ENCODE assay signal across 17 cellular contexts in genomic region chr1:64955093-64956066, GRCh38. TPM values are rescaled to one million over a fixed set of nuclear protein-coding genes. Genes with fewer than 3 reads are reported as not detected.
DNase-seq lines count a peak whose midpoint lies in the region; ATAC-seq and TF ChIP-seq lines count a peak whose summit lies in the region.
"Had no signal": no experiment of that assay in that cellular context is flagged by ENCODE, and none has a peak within 500 bp of the region (broad histone marks: within the 10 kb centered on the region; RNA-seq: fewer than 3 reads in every experiment).

No MANE protein-coding gene starts in this region.

- H3K4me2 ChIP-seq in hepatocyte (peak overlapping the region; percentile 36), trophoblast cell (ENCODE audit: low read length) (no peak overlapping the region)

- H3K36me3 Mint-ChIP-seq in CD8-positive, alpha-beta T cell, result no peaks in the 10 kb centered on the region
- peaks cover 1% of the 10 kb centered on the region for H3K36me3 Mint-ChIP-seq in activated naive CD8-positive, alpha-beta T cell treated with anti-CD3 and anti-CD28 coated beads, Interleukin-2, amount 50 U/mL, for 24 hours (ENCODE audit: low read depth)
- H3K36me3 Mint-ChIP-seq: activated naive CD8-positive, alpha-beta T cell treated with anti-CD3 and anti-CD28 coated beads, Interleukin-2, amount 10 ng/mL, durations not matched to agents 7 days and 5 days had no signal

- POLR2A ChIA-PET in CD8-positive, alpha-beta T cell (lab: Charles Lee), result interaction anchor here (1.6 kb wide), 1 partner anchor 7 kb away, joined by 4 read pairs; no protein-coding TSS in a partner anchor

- no peak overlapping the region for H3K4me3 Mint-ChIP-seq in CD8-positive, alpha-beta T cell
- no peak overlapping the region for H3K4me3 Mint-ChIP-seq in activated naive CD8-positive, alpha-beta T cell treated with anti-CD3 and anti-CD28 coated beads, Interleukin-2, amount 50 U/mL, for 24 hours
- H3K4me3 Mint-ChIP-seq: activated naive CD8-positive, alpha-beta T cell treated with anti-CD3 and anti-CD28 coated beads, Interleukin-2, amount 10 ng/mL, durations not matched to agents 7 days and 5 days had no signal

- no peaks in the 10 kb centered on the region for H3K9me3 Mint-ChIP-seq in CD8-positive, alpha-beta T cell
- no peaks in the 10 kb centered on the region for H3K9me3 Mint-ChIP-seq in activated naive CD8-positive, alpha-beta T cell treated with anti-CD3 and anti-CD28 coated beads, Interleukin-2, amount 50 U/mL, for 24 hours
- H3K9me3 Mint-ChIP-seq: activated naive CD8-positive, alpha-beta T cell treated with anti-CD3 and anti-CD28 coated beads, Interleukin-2, amount 10 ng/mL, durations not matched to agents 7 days and 5 days had no signal

- ATAC-seq in CD8-positive, alpha-beta T cell, result peak; percentile 32
- ATAC-seq in activated naive CD8-positive, alpha-beta T cell treated with anti-CD3 and anti-CD28 coated beads, Interleukin-2, amount 50 U/mL, for 24 hours, result no peak
- ATAC-seq in HG03039 (IDR thresholded peaks at IDR 0.05; ENCODE audit: unreplicated experiment), result no peak
- ATAC-seq: gastroesophageal sphincter had no signal

- H3K27me3 Mint-ChIP-seq in CD8-positive, alpha-beta T cell (ENCODE audit: low read depth), result no peaks in the 10 kb centered on the region
- H3K27me3 Mint-ChIP-seq in activated naive CD8-positive, alpha-beta T cell treated with anti-CD3 and anti-CD28 coated beads, Interleukin-2, amount 50 U/mL, for 24 hours, result no peaks in the 10 kb centered on the region
- H3K27me3 Mint-ChIP-seq: activated naive CD8-positive, alpha-beta T cell treated with anti-CD3 and anti-CD28 coated beads, Interleukin-2, amount 10 ng/mL, durations not matched to agents 7 days and 5 days had no signal

- peaks cover 53% of the 10 kb centered on the region for H3K4me1 Mint-ChIP-seq in CD8-positive, alpha-beta T cell (ENCODE audit: low read depth)
- peaks cover 36% of the 10 kb centered on the region for H3K4me1 Mint-ChIP-seq in activated naive CD8-positive, alpha-beta T cell treated with anti-CD3 and anti-CD28 coated beads, Interleukin-2, amount 50 U/mL, for 24 hours

- H4K12ac ChIP-seq in trophoblast cell (ENCODE audit: low read depth, low read length), result no peak overlapping the region

- no peaks in the 10 kb centered on the region for H3K36me3 ChIP-seq in CD8-positive, alpha-beta T cell (ENCODE audit: insufficient read depth, low read length)
- H3K36me3 ChIP-seq in SK-N-MC (ENCODE audit: insufficient read depth, low read length), result peaks cover 6% of the 10 kb centered on the region; the same call in 1 of the 2 replicates
- H3K36me3 ChIP-seq in hepatocyte (replicated peaks; ENCODE audit: insufficient read depth, low read depth), result no peaks in the 10 kb centered on the region
- H3K36me3 ChIP-seq in trophoblast cell (ENCODE audit: control insufficient read depth in 1 of 2, insufficient read depth in 2 of 2, low read length in 2 of 2), result no peaks in the 10 kb centered on the region
- H3K36me3 ChIP-seq: gastroesophageal sphincter had no signal

- H3K27ac Mint-ChIP-seq in CD8-positive, alpha-beta T cell, result no peak overlapping the region
- H3K27ac Mint-ChIP-seq in activated naive CD8-positive, alpha-beta T cell treated with anti-CD3 and anti-CD28 coated beads, Interleukin-2, amount 50 U/mL, for 24 hours, result no peak overlapping the region
- H3K27ac Mint-ChIP-seq: activated naive CD8-positive, alpha-beta T cell treated with anti-CD3 and anti-CD28 coated beads, Interleukin-2, amount 10 ng/mL, durations not matched to agents 7 days and 5 days had no signal

- no peak overlapping the region for H2BK120ac ChIP-seq in trophoblast cell (ENCODE audit: insufficient read depth, low read length, poor library complexity)

- H3K79me2 ChIP-seq in hepatocyte (peaks cover 95% of the 10 kb centered on the region), trophoblast cell (ENCODE audit: control insufficient read depth, insufficient read depth, low read length, poor library complexity) (peaks cover 2% of the 10 kb centered on the region)

- CTCF ChIA-PET in CD8-positive, alpha-beta T cell (lab: Charles Lee), result interaction anchor here (0.9 kb wide), 1 partner anchor 120 kb away, joined by 3 read pairs; no protein-coding TSS in a partner anchor

- H3K4me3 ChIP-seq in CD8-positive, alpha-beta T cell (ENCODE audit: low read depth, low read length), result no peak overlapping the region
- H3K4me3 ChIP-seq in SK-N-MC (no peak overlapping the region), hepatocyte (no peak overlapping the region), trophoblast cell (ENCODE audit: low read depth, low read length) (no peak overlapping the region)
- H3K4me3 ChIP-seq: gastroesophageal sphincter had no signal

- DNase-seq in CD8-positive, alpha-beta T cell, result no peak
- no peak for DNase-seq in SK-N-MC (ENCODE audit: low read depth, low spot score)
- peak; percentile 22 for DNase-seq in hepatocyte (ENCODE audit: low spot score)
- no peak for DNase-seq in trophoblast cell
- no peak for DNase-seq in iPS-NIHi7 (ENCODE audit: extremely low spot score)
- no peak for DNase-seq in substantia nigra (lab: John Stamatoyannopoulos, UW)
- no peak for DNase-seq in activated naive CD8-positive, alpha-beta T cell treated with anti-CD3 and anti-CD28 coated beads, Interleukin-2, amount 50 U/mL, for 24 hours
- DNase-seq: activated naive CD8-positive, alpha-beta T cell treated with anti-CD3 and anti-CD28 coated beads, Interleukin-2, amount 10 ng/mL, durations not matched to agents 7 days and 5 days; activated T-cell treated with anti-CD3 and anti-CD28 coated beads for 4 hours; DMS153; MM.1S; NCI-H2081 treated with DMSO at 0.1 percent for 48 hours; NCI-H82; SHP77 treated with DMSO at 0.1 percent for 48 hours; T-helper 9 cell had no signal

- H2BK5ac ChIP-seq in trophoblast cell (ENCODE audit: low read depth, low read length, poor library complexity), result no peak overlapping the region

- intact Hi-C loops in CD8-positive, alpha-beta T cell (cut with DNase I, micrococcal nuclease), result loop anchor here in 1 of 2 experiments (1.0 kb wide), 1 partner anchor 10 kb away; no protein-coding TSS in a partner anchor

- no peak overlapping the region for H3K23ac ChIP-seq in trophoblast cell (ENCODE audit: low read length)

- no peak overlapping the region for H3K18ac ChIP-seq in trophoblast cell (ENCODE audit: low read length)

- H3K9me2 ChIP-seq in hepatocyte (replicated peaks; ENCODE audit: insufficient read depth), result no peaks in the 10 kb centered on the region

- WGBS in hepatocyte (ENCODE audit: low lambda C conversion rate, missing lambda C conversion rate), result 64% methylated on average over 14 of the region's 14 CpGs
- WGBS in trophoblast cell (ENCODE audit: extremely low coverage, insufficient coverage, insufficient read length), result no CpG with 5 or more reads among the region's 14 CpGs

- H3K4me1 ChIP-seq in CD8-positive, alpha-beta T cell (ENCODE audit: insufficient read depth, low read length), result peaks cover 91% of the 10 kb centered on the region
- H3K4me1 ChIP-seq in hepatocyte (ENCODE audit: insufficient read depth) (peaks cover 46% of the 10 kb centered on the region), trophoblast cell (ENCODE audit: control insufficient read depth in 1 of 2, insufficient read depth in 2 of 2, low read length in 2 of 2) (peaks cover 9 to 21% of the 10 kb centered on the region in 2 experiments)

- H4K20me1 ChIP-seq in hepatocyte (ENCODE audit: insufficient read depth, poor library complexity, severe bottlenecking), result peaks cover 34% of the 10 kb centered on the region

- H4K91ac ChIP-seq in trophoblast cell (ENCODE audit: low read depth, low read length), result no peak overlapping the region

- H3K79me1 ChIP-seq in trophoblast cell (ENCODE audit: low read length), result peaks cover 3% of the 10 kb centered on the region

- no peak overlapping the region for H3K9ac ChIP-seq in SK-N-MC (ENCODE audit: insufficient read length)
- no peak overlapping the region for H3K9ac ChIP-seq in trophoblast cell (ENCODE audit: low read length)

- H3K27me3 ChIP-seq in CD8-positive, alpha-beta T cell (ENCODE audit: insufficient read depth, low read length), result no peaks in the 10 kb centered on the region
- no peaks in the 10 kb centered on the region for H3K27me3 ChIP-seq in hepatocyte
- H3K27me3 ChIP-seq in trophoblast cell (ENCODE audit: insufficient read depth, low read length), result no peaks in the 10 kb centered on the region
- H3K27me3 ChIP-seq: gastroesophageal sphincter had no signal

- peak overlapping the region; percentile 6 for H3K4ac ChIP-seq in trophoblast cell (ENCODE audit: low read depth, low read length)

- no peak overlapping the region for H3K27ac ChIP-seq in CD8-positive, alpha-beta T cell (ENCODE audit: low read depth, low read length)
- H3K27ac ChIP-seq in SK-N-MC, result peak overlapping the region; percentile 48; the same call in 1 of the 2 replicates
- H3K27ac ChIP-seq in hepatocyte, result peak overlapping the region; percentile 45
- no peak overlapping the region for H3K27ac ChIP-seq in trophoblast cell (ENCODE audit: low read depth, low read length)
- no peak overlapping the region for H3K27ac ChIP-seq in substantia nigra (ENCODE audit: low read depth, low read length, poor library complexity, severe bottlenecking)
- H3K27ac ChIP-seq: gastroesophageal sphincter had no signal

- H2BK12ac ChIP-seq in trophoblast cell (ENCODE audit: low read length), result no peak overlapping the region

- H2AFZ ChIP-seq in hepatocyte (no peak overlapping the region), trophoblast cell (ENCODE audit: insufficient read depth, low read length, poor library complexity) (no peak overlapping the region)

- no peaks in the 10 kb centered on the region for H3K9me3 ChIP-seq in CD8-positive, alpha-beta T cell (ENCODE audit: low read length)
- H3K9me3 ChIP-seq in SK-N-MC (ENCODE audit: low read depth, low read length) (no peaks in the 10 kb centered on the region), hepatocyte (ENCODE audit: low read depth) (no peaks in the 10 kb centered on the region), trophoblast cell (ENCODE audit: insufficient read depth, low read depth, low read length) (no peaks in the 10 kb centered on the region)
- H3K9me3 ChIP-seq: gastroesophageal sphincter had no signal

- H4K8ac ChIP-seq in trophoblast cell (ENCODE audit: low read depth, low read length), result no peak overlapping the region

- H3K14ac ChIP-seq in trophoblast cell (ENCODE audit: low read length), result no peak overlapping the region

- no peak for TF ChIP-seq CTCF in CD8-positive, alpha-beta T cell (IDR thresholded peaks at IDR 0.05)
- no peak for TF ChIP-seq CTCF in hepatocyte (IDR thresholded peaks at IDR 0.05; ENCODE audit: poor library complexity)

- H2AK5ac ChIP-seq in trophoblast cell (ENCODE audit: low read length), result no peak overlapping the region

RNA-seq across cellular contexts. Expression of gene JAK1, which starts 11.0 kb away (rescaled TPM):
- total RNA-seq in CD8-positive, alpha-beta T cell, result 100 to 1,000 TPM; 280 to 298 TPM
- 102 and 104 TPM in 2 replicates for total RNA-seq in hepatocyte
- polyA plus RNA-seq in hepatocyte, result 60.2 and 63.5 TPM in 2 replicates
- polyA plus RNA-seq in trophoblast cell (2013), result 35.4 and 36.0 TPM in 2 replicates

Comparison
In these comparisons a context has a peak if more than half of its experiments do, and no peak if none do; other contexts are left out.
1. H3K27ac ChIP-seq: peak in SK-N-MC (single experiment) and hepatocyte (single experiment); none in CD8-positive, alpha-beta T cell (single experiment), trophoblast cell (single experiment) and substantia nigra (single experiment).